In the genomic region with DNA sequence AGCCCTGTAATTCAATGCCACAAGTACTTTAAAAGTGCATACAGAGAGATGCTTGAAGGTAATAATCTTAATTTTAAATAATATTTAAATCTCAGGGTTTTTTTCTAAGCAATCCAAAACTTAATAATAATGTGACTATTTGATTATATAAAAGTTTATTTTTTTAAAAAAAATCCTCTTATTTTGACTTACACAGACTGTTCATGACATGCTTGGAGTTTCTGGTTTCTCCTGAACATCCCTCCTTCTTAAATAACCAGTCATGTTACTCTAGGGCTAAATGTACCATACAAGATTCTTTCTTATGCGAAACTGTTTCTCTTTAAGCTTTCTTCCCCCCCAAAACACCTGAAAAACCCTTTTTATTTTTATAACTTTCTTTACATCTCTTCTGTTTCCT, we compare ENCODE assay signal across 19 cellular contexts. TPM values are rescaled to one million over a fixed set of nuclear protein-coding genes. Genes with fewer than 3 reads are reported as not detected.
DNase-seq lines count a peak whose midpoint lies in the region; ATAC-seq, FAIRE-seq and TF ChIP-seq lines count a peak whose summit lies in the region.
"Had no signal": no experiment of that assay in that cellular context is flagged by ENCODE, and none has a peak within 500 bp of the region (broad histone marks: within the 10 kb centered on the region; RNA-seq: fewer than 3 reads in every experiment).

No MANE protein-coding gene starts in this region.

- H3F3A ChIP-seq in GM23338 (replicated peaks; ENCODE audit: low read depth): no peaks in the 10 kb centered on the region
- no peaks in the 10 kb centered on the region for H3F3A ChIP-seq in neural progenitor cell (ENCODE audit: low read depth)

- CTCF ChIA-PET in A549 (lab: Yijun Ruan, JAX): no interaction called here
- CTCF ChIA-PET in OCI-LY7 (lab: Charles Lee; ENCODE audit: unreplicated experiment): no interaction called here
- CTCF ChIA-PET in naive thymus-derived CD4-positive, alpha-beta T cell (lab: Charles Lee): no interaction called here

- no peak for FAIRE-seq in A549 (lab: Jason Lieb, UNC)
- FAIRE-seq: GM12878, H1 had no signal

- H3K4me3 ChIP-seq in A549: no peak overlapping the region
- H3K4me3 ChIP-seq in GM23338: no peak overlapping the region
- H3K4me3 ChIP-seq in OCI-LY7 (ENCODE audit: low read depth, low read length, poor library complexity, severe bottlenecking): no peak overlapping the region
- H3K4me3 ChIP-seq in neural progenitor cell: no peak overlapping the region
- no peak overlapping the region for H3K4me3 ChIP-seq in naive thymus-derived CD4-positive, alpha-beta T cell (ENCODE audit: low read length)
- H3K4me3 ChIP-seq: BLaER1, GM12878 had no signal

- H3K79me2 ChIP-seq in GM23338 (replicated peaks; ENCODE audit: insufficient read depth) (no peaks in the 10 kb centered on the region), OCI-LY7 (ENCODE audit: insufficient read depth, low read depth, low read length) (no peaks in the 10 kb centered on the region), neural progenitor cell (ENCODE audit: low read depth) (no peaks in the 10 kb centered on the region)

- ATAC-seq in A549: no peak
- no peak for ATAC-seq in GM23338
- no peak for ATAC-seq in GM21786 (IDR thresholded peaks at IDR 0.05; ENCODE audit: unreplicated experiment)
- ATAC-seq in naive thymus-derived CD4-positive, alpha-beta T cell: no peak
- ATAC-seq: CD8-positive, alpha-beta T cell; GM12878 had no signal

- H3K27me3 ChIP-seq in GM23338 (ENCODE audit: insufficient read depth) (no peaks in the 10 kb centered on the region), neural progenitor cell (no peaks in the 10 kb centered on the region)
- no peaks in the 10 kb centered on the region for H3K27me3 ChIP-seq in naive thymus-derived CD4-positive, alpha-beta T cell (ENCODE audit: control insufficient read depth in 2 of 2, insufficient read depth in 2 of 2, low read length in 2 of 2)
- H3K27me3 ChIP-seq: BLaER1 had no signal

- BruUV-seq in OCI-LY7 (replicated peaks; lab: Mats Ljungman, UMichigan): no TSS peak

- H3K27ac Mint-ChIP-seq in GM23338 (no peak overlapping the region), neural progenitor cell (no peak overlapping the region)
- no peak overlapping the region for H3K27ac Mint-ChIP-seq in naive thymus-derived CD4-positive, alpha-beta T cell
- H3K27ac Mint-ChIP-seq: B cell; CD4-positive, CD25-positive, alpha-beta regulatory T cell; CD8-positive, alpha-beta T cell had no signal

- 35% methylated on average over 1 of the region's 1 CpG for WGBS in A549 (ENCODE audit: missing lambda C conversion rate)

- H3K4me1 ChIP-seq in A549 (no peaks in the 10 kb centered on the region), GM23338 (ENCODE audit: insufficient read depth) (no peaks in the 10 kb centered on the region), OCI-LY7 (ENCODE audit: insufficient read depth, low read length, poor library complexity, severe bottlenecking) (no peaks in the 10 kb centered on the region), neural progenitor cell (no peaks in the 10 kb centered on the region)
- H3K4me1 ChIP-seq in naive thymus-derived CD4-positive, alpha-beta T cell (ENCODE audit: control insufficient read depth in 2 of 2, insufficient read depth in 2 of 2, low read length in 2 of 2): no peaks in the 10 kb centered on the region
- H3K4me1 ChIP-seq: Caco-2 had no signal

- no peak overlapping the region for H3K4me2 ChIP-seq in A549
- H3K4me2 ChIP-seq in GM23338: no peak overlapping the region
- H3K4me2 ChIP-seq in OCI-LY7 (ENCODE audit: low read length): no peak overlapping the region
- no peak overlapping the region for H3K4me2 ChIP-seq in neural progenitor cell
- H3K4me2 ChIP-seq: BLaER1 had no signal

- H3K9me2 ChIP-seq in GM23338 (ENCODE audit: insufficient read depth) (no peaks in the 10 kb centered on the region), OCI-LY7 (ENCODE audit: insufficient read depth, low read length) (no peaks in the 10 kb centered on the region)

- H3K4me3 Mint-ChIP-seq in GM23338 (no peak overlapping the region), neural progenitor cell (no peak overlapping the region)
- H3K4me3 Mint-ChIP-seq in naive thymus-derived CD4-positive, alpha-beta T cell: no peak overlapping the region
- H3K4me3 Mint-ChIP-seq: B cell; CD4-positive, CD25-positive, alpha-beta regulatory T cell; CD8-positive, alpha-beta T cell had no signal

- peaks cover 16% of the 10 kb centered on the region; the same call in 1 of the 2 replicates for H3K36me3 ChIP-seq in GM23338 (ENCODE audit: insufficient read depth)
- no peaks in the 10 kb centered on the region; the same call in 1 of the 2 replicates for H3K36me3 ChIP-seq in OCI-LY7 (ENCODE audit: insufficient read depth, low read length)
- H3K36me3 ChIP-seq in neural progenitor cell: peaks cover 11% of the 10 kb centered on the region
- H3K36me3 ChIP-seq in naive thymus-derived CD4-positive, alpha-beta T cell (ENCODE audit: control insufficient read depth in 2 of 3, insufficient read depth in 3 of 3, low read length in 3 of 3): no peaks in the 10 kb centered on the region
- H3K36me3 ChIP-seq: BLaER1 had no signal

- TF ChIP-seq EP300 in A549 (IDR thresholded peaks at IDR 0.05): no peak

- POLR2A ChIA-PET in A549 (lab: Yijun Ruan, JAX): no interaction called here
- POLR2A ChIA-PET in OCI-LY7 (lab: Charles Lee): interaction anchor here (0.6 to 1.4 kb wide), 2 partner anchors 29 to 83 kb away, joined by 3 to 7 read pairs; no protein-coding TSS in a partner anchor
- POLR2A ChIA-PET in naive thymus-derived CD4-positive, alpha-beta T cell (lab: Charles Lee): interaction anchor here (0.7 kb wide), 1 partner anchor 9 kb away, joined by 3 read pairs; no protein-coding TSS in a partner anchor

- no peaks in the 10 kb centered on the region for H3K9me3 ChIP-seq in A549
- H3K9me3 ChIP-seq in OCI-LY7 (ENCODE audit: low read length): peaks cover 62% of the 10 kb centered on the region
- peaks cover 12% of the 10 kb centered on the region for H3K9me3 ChIP-seq in neural progenitor cell (ENCODE audit: low read depth)
- no peaks in the 10 kb centered on the region for H3K9me3 ChIP-seq in naive thymus-derived CD4-positive, alpha-beta T cell (ENCODE audit: control insufficient read depth in 2 of 3, low read length in 3 of 3)

- H3K27ac ChIP-seq in A549 (no peak overlapping the region), GM23338 (ENCODE audit: low read depth) (no peak overlapping the region), OCI-LY7 (ENCODE audit: low read depth, low read length, poor library complexity, severe bottlenecking) (no peak overlapping the region), neural progenitor cell (no peak overlapping the region)
- H3K27ac ChIP-seq in naive thymus-derived CD4-positive, alpha-beta T cell (ENCODE audit: low read depth, low read length): no peak overlapping the region
- H3K27ac ChIP-seq: BLaER1, C4-2B had no signal

- TF ChIP-seq RAD21 in A549 (conservative IDR thresholded peaks at IDR 0.05 in 1 of 2, IDR thresholded peaks at IDR 0.05 in 1 of 2): no peak

- intact Hi-C loops in OCI-LY7 (cut with micrococcal nuclease; ENCODE audit: unreplicated experiment): no loop called here
- intact Hi-C loops in naive thymus-derived CD4-positive, alpha-beta T cell (cut with micrococcal nuclease): no loop called here

- peaks cover 1% of the 10 kb centered on the region for H3K27me3 Mint-ChIP-seq in GM23338 (ENCODE audit: insufficient read depth, low read depth, poor library complexity)
- H3K27me3 Mint-ChIP-seq in neural progenitor cell (ENCODE audit: insufficient read depth, low read depth): no peaks in the 10 kb centered on the region
- peaks cover 3 to 33% (median 13%) of the 10 kb centered on the region in 5 donors for H3K27me3 Mint-ChIP-seq in naive thymus-derived CD4-positive, alpha-beta T cell
- H3K27me3 Mint-ChIP-seq: B cell; CD4-positive, CD25-positive, alpha-beta regulatory T cell had no signal

- peak in 1 of 2 experiments; percentile 16 for DNase-seq in A549 (ENCODE audit: low read depth in 1 of 2, low spot score in 1 of 2)
- DNase-seq in GM23338 (ENCODE audit: low spot score): peak; percentile 41
- DNase-seq in OCI-LY7 (ENCODE audit: low spot score): peak; percentile 42
- peak; percentile 17 for DNase-seq in neural progenitor cell (ENCODE audit: low spot score)
- no peak for DNase-seq in naive thymus-derived CD4-positive, alpha-beta T cell
- DNase-seq: Caco-2; CD4-positive, CD25-positive, alpha-beta regulatory T cell; CD8-positive, alpha-beta T cell; DMS79; EL; GDM1; H7; HCEC 1CT had no signal

- TF ChIP-seq POLR2A in A549 (IDR thresholded peaks at IDR 0.05; ENCODE audit: low read length): no peak

- H3K4me1 Mint-ChIP-seq in GM23338 (no peaks in the 10 kb centered on the region), neural progenitor cell (no peaks in the 10 kb centered on the region)
- H3K4me1 Mint-ChIP-seq in naive thymus-derived CD4-positive, alpha-beta T cell: peaks cover 0 to 9% (median 0%) of the 10 kb centered on the region in 7 donors

- H3K9me3 Mint-ChIP-seq in GM23338 (peaks cover 65% of the 10 kb centered on the region), neural progenitor cell (peaks cover 33% of the 10 kb centered on the region)
- H3K9me3 Mint-ChIP-seq in naive thymus-derived CD4-positive, alpha-beta T cell: peaks cover 0 to 42% (median 12%) of the 10 kb centered on the region in 11 donors

- H3K9ac ChIP-seq in neural progenitor cell: no peak overlapping the region
- H3K9ac ChIP-seq: BLaER1 had no signal

- no peaks in the 10 kb centered on the region for H4K20me1 ChIP-seq in GM23338 (replicated peaks; ENCODE audit: insufficient read depth)
- H4K20me1 ChIP-seq in OCI-LY7 (ENCODE audit: insufficient read depth, low read length): no peaks in the 10 kb centered on the region
- no peaks in the 10 kb centered on the region for H4K20me1 ChIP-seq in neural progenitor cell (ENCODE audit: low read depth)
- H4K20me1 ChIP-seq: BLaER1 had no signal

- H2AFZ ChIP-seq in GM23338: no peak overlapping the region
- no peak overlapping the region for H2AFZ ChIP-seq in OCI-LY7 (ENCODE audit: low read length)
- H2AFZ ChIP-seq in neural progenitor cell (replicated peaks): no peak overlapping the region

- TF ChIP-seq CTCF in A549 (IDR thresholded peaks at IDR 0.05): no peak
- no peak for TF ChIP-seq CTCF in GM23338 (conservative IDR thresholded peaks at IDR 0.05; ENCODE audit: low read depth in 2 of 2)
- TF ChIP-seq CTCF in OCI-LY7 (conservative IDR thresholded peaks at IDR 0.05; ENCODE audit: low read length): no peak
- TF ChIP-seq CTCF in neural progenitor cell (IDR thresholded peaks at IDR 0.05): no peak

- H3K36me3 Mint-ChIP-seq in GM23338 (ENCODE audit: low read depth) (peaks cover 47% of the 10 kb centered on the region), neural progenitor cell (no peaks in the 10 kb centered on the region)
- H3K36me3 Mint-ChIP-seq in naive thymus-derived CD4-positive, alpha-beta T cell: no peaks in the 10 kb centered on the region
- H3K36me3 Mint-ChIP-seq: CD4-positive, CD25-positive, alpha-beta regulatory T cell; CD8-positive, alpha-beta T cell had no signal

RNA-seq across cellular contexts. Expression of a gene that starts 58.2 kb away (rescaled TPM):
- polyA plus RNA-seq in A549 (2011; rRNA removed) (7.1 and 8.2 TPM in 2 replicates), A549 (2017; fragmentation: RNase III; extraction: RNeasy Plus Mini Kit Qiagen cat#74134 plus additional on column Dnase treatment) (2.5 to 4.5 TPM (median 4.0 TPM) in 3 replicates), GM23338 (2016; fragmentation: Nextera tagmentation; extraction: Ambion mirVana) (5.2 and 6.8 TPM in 2 replicates)
- 1.6 and 2.2 TPM in 2 replicates for polyA plus RNA-seq in A549 (2012; cell fraction: cytosol; rRNA removed)
- 1.9 and 2.1 TPM in 2 replicates for polyA plus RNA-seq in A549 (2012; cell fraction: nucleus; rRNA removed)
- 11.1 and 11.8 TPM in 2 replicates for polyA minus RNA-seq in A549 (2011; rRNA and poly(A)+ RNA removed)
- 20.6 and 22.7 TPM in 2 replicates for total RNA-seq in GM23338 (2014; rRNA removed; shearing (Covaris generic))
- total RNA-seq in OCI-LY7 (2014; rRNA removed; shearing (Covaris generic)): 14.1 and 16.5 TPM in 2 replicates
- total RNA-seq in OCI-LY7 (2022) (12.4 and 13.3 TPM in 2 replicates), neural progenitor cell (ENCODE audit: low replicate concordance) (10.5 and 11.1 TPM in 2 replicates)
- 1 to 10 TPM; 3.1 to 5.8 (median 4.6) TPM for total RNA-seq in naive thymus-derived CD4-positive, alpha-beta T cell
- polyA plus RNA-seq in naive thymus-derived CD4-positive, alpha-beta T cell: 1 to 10 TPM; 1.2 to 1.4 TPM

Comparison
In these comparisons a context has a peak if more than half of its experiments do, and no peak if none do; other contexts are left out.
1. DNase-seq: peak in GM23338 (single experiment), OCI-LY7 (single experiment) and neural progenitor cell (single experiment); none in naive thymus-derived CD4-positive, alpha-beta T cell (0 of 9).